Comparison of ENCODE assay signal across 1 cellular context in genomic region chr7:107563761-107564552, GRCh38.
TF ChIP-seq lines count a peak whose summit lies in the region.

TSS of gene COG5 (minus strand) at chr7:107563920. CDS start at chr7:107563896, 24 bp downstream.
TSS of gene DUS4L (plus strand) at chr7:107563971. CDS start at chr7:107567071, 3,100 bp downstream.

TF ChIP-seq in HEK293, 187 proteins besides CTCF, POLR2A, EP300 and RAD21 (continued from another document and continues in another):
- no peak for TF ChIP-seq ZNF148 (tag by site-specific recombination; IDR thresholded peaks at IDR 0.05; ENCODE audit: borderline replicate concordance)
- no peak for TF ChIP-seq SETDB1 (IDR thresholded peaks at IDR 0.05; ENCODE audit: insufficient read length, low read length)
- no peak for TF ChIP-seq ZNF341 (tag by site-specific recombination; IDR thresholded peaks at IDR 0.05; ENCODE audit: low read depth)
- no peak for TF ChIP-seq ZBTB44 (tag by site-specific recombination; IDR thresholded peaks at IDR 0.05)
- peak; percentile 63 for TF ChIP-seq ZBTB7A (tag by site-specific recombination; IDR thresholded peaks at IDR 0.05; ENCODE audit: low read depth)
- peak; percentile 81 for TF ChIP-seq YY1 (tag by site-specific recombination; IDR thresholded peaks at IDR 0.05)
- no peak for TF ChIP-seq ZNF350 (tag by site-specific recombination; IDR thresholded peaks at IDR 0.05)
- no peak for TF ChIP-seq ZNF544 (tag by site-specific recombination; IDR thresholded peaks at IDR 0.05)
- TF ChIP-seq SP7 (tag by site-specific recombination; IDR thresholded peaks at IDR 0.05): peak; percentile 57; the same call in 1 of the 2 replicates
- TF ChIP-seq BCL11A (tag by site-specific recombination; IDR thresholded peaks at IDR 0.05; ENCODE audit: low read depth): no peak
- no peak for TF ChIP-seq ZNF174 (tag by site-specific recombination; IDR thresholded peaks at IDR 0.05)
- peak; percentile 90 for TF ChIP-seq ZBTB26 (tag by site-specific recombination; optimal IDR thresholded peaks at IDR 0.05)
- TF ChIP-seq ZNF664 (tag by site-specific recombination; IDR thresholded peaks at IDR 0.05): no peak
- TF ChIP-seq ZFP3 (tag by site-specific recombination; IDR thresholded peaks at IDR 0.05; ENCODE audit: low read depth): no peak
- TF ChIP-seq ZNF202 (tag by site-specific recombination; IDR thresholded peaks at IDR 0.05; ENCODE audit: borderline replicate concordance): no peak
- TF ChIP-seq ZSCAN23 (tag by site-specific recombination; IDR thresholded peaks at IDR 0.05): no peak
- TF ChIP-seq ZNF48 (tag by site-specific recombination; IDR thresholded peaks at IDR 0.05): no peak
- peak; percentile 80 for TF ChIP-seq ZFHX2 (tag by site-specific recombination; conservative IDR thresholded peaks at IDR 0.05)
- no peak for TF ChIP-seq ZNF670 (tag by site-specific recombination; IDR thresholded peaks at IDR 0.05; ENCODE audit: low read depth)
- no peak for TF ChIP-seq ZNF157 (tag by site-specific recombination; IDR thresholded peaks at IDR 0.05)
- TF ChIP-seq EGR2 (tag by site-specific recombination; IDR thresholded peaks at IDR 0.05; ENCODE audit: low read depth): peak; percentile 50; the same call in 1 of the 2 replicates
- 0 out of 2 replicates have a peak, but pooled peaks have one; percentile 36 for TF ChIP-seq SCRT2 (tag by site-specific recombination; IDR thresholded peaks at IDR 0.05)
- TF ChIP-seq ZNF558 (tag by site-specific recombination; IDR thresholded peaks at IDR 0.05): no peak
- TF ChIP-seq ZNF658 (tag by site-specific recombination; IDR thresholded peaks at IDR 0.05): no peak
- TF ChIP-seq ZNF529 (tag by site-specific recombination; IDR thresholded peaks at IDR 0.05; ENCODE audit: insufficient replicate concordance): no peak
- TF ChIP-seq ZNF394 (tag by site-specific recombination; IDR thresholded peaks at IDR 0.05; ENCODE audit: borderline replicate concordance): peak; percentile 22; the same call in 1 of the 2 replicates
- TF ChIP-seq PRDM1 (tag by site-specific recombination; IDR thresholded peaks at IDR 0.05): no peak
- no peak for TF ChIP-seq ZNF776 (tag by site-specific recombination; IDR thresholded peaks at IDR 0.05; ENCODE audit: borderline replicate concordance)
- no peak for TF ChIP-seq ZNF596 (tag by site-specific recombination; IDR thresholded peaks at IDR 0.05)
- peak; percentile 51; the same call in 1 of the 2 replicates for TF ChIP-seq ZNF692 (tag by site-specific recombination; IDR thresholded peaks at IDR 0.05)
- TF ChIP-seq HOXA7 (CRISPR knock-in tag; IDR thresholded peaks at IDR 0.05; ENCODE audit: borderline replicate concordance): no peak
- TF ChIP-seq ZBTB10 (tag by site-specific recombination; IDR thresholded peaks at IDR 0.05): no peak
- TF ChIP-seq HOXC10 (CRISPR knock-in tag; IDR thresholded peaks at IDR 0.05): no peak
- peak; percentile 52; the same call in 1 of the 2 replicates for TF ChIP-seq ZBTB6 (tag by site-specific recombination; IDR thresholded peaks at IDR 0.05)
- TF ChIP-seq ZNF585B (tag by site-specific recombination; IDR thresholded peaks at IDR 0.05): no peak
- no peak; the same call in 1 of the 2 replicates for TF ChIP-seq ZBTB48 (tag by site-specific recombination; IDR thresholded peaks at IDR 0.05)
- TF ChIP-seq ZNF785 (tag by site-specific recombination; IDR thresholded peaks at IDR 0.05): no peak
- no peak for TF ChIP-seq ZSCAN16 (tag by site-specific recombination; IDR thresholded peaks at IDR 0.05)
- no peak; the same call in 1 of the 2 replicates for TF ChIP-seq PRDM6 (tag by site-specific recombination; IDR thresholded peaks at IDR 0.05)
- TF ChIP-seq ZSCAN18 (tag by site-specific recombination; IDR thresholded peaks at IDR 0.05): no peak
- no peak for TF ChIP-seq ZNF514 (tag by site-specific recombination; IDR thresholded peaks at IDR 0.05)
- TF ChIP-seq ZNF510 (tag by site-specific recombination; IDR thresholded peaks at IDR 0.05; ENCODE audit: insufficient replicate concordance): no peak
- TF ChIP-seq ZNF645 (tag by site-specific recombination; IDR thresholded peaks at IDR 0.05): no peak
- no peak for TF ChIP-seq AEBP2 (tag by site-specific recombination; IDR thresholded peaks at IDR 0.05; ENCODE audit: borderline replicate concordance)
- TF ChIP-seq ZNF292 (tag by site-specific recombination; IDR thresholded peaks at IDR 0.05; ENCODE audit: borderline replicate concordance, low read depth): no peak
- no peak for TF ChIP-seq ZNF707 (tag by site-specific recombination; IDR thresholded peaks at IDR 0.05)
- no peak for TF ChIP-seq ZNF133 (tag by site-specific recombination; IDR thresholded peaks at IDR 0.05)
- no peak for TF ChIP-seq ZBTB1 (tag by site-specific recombination; IDR thresholded peaks at IDR 0.05)
- TF ChIP-seq ZNF549 (tag by site-specific recombination; IDR thresholded peaks at IDR 0.05): no peak
